31 cellular contexts compared by ENCODE assay signal in the genomic region with DNA sequence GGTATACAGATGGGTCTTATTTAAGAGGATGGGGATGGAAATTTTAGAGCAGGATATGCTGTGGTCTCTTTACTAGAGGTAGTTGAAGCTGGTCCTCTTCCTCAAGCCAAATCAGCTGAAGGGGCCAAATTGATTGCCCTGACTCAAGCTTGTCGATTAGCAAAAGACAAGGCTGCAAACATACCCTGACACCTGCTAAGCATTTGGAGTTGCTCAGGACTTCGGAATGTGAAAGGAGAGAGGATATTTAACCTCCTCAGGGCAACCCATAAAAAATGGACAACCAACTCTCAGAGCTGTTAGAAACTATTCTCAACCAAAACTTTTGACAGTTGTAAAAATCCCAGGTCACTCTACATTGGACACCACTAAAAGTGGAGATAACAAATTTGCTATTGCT. TPM values are rescaled to one million over a fixed set of nuclear protein-coding genes. Genes with fewer than 3 reads are reported as not detected.
"Had no signal": no experiment of that assay in that cellular context is flagged by ENCODE, and none has a peak within 500 bp of the region (broad histone marks: within the 10 kb centered on the region; RNA-seq: fewer than 3 reads in every experiment).

No MANE protein-coding gene starts in this region.

- DNase-seq: activated B cell treated with CpG ODN at 0.5 μM for 24 hours; activated CD4-positive, alpha-beta T cell treated with anti-CD3 and anti-CD28 coated beads for 1 hour; activated CD4-positive, alpha-beta T cell treated with anti-CD3 and anti-CD28 coated beads, Interleukin-2, amount 10 ng/mL, durations not matched to agents 24 days and 14 days; activated CD4-positive, alpha-beta T cell treated with anti-CD3 and anti-CD28 coated beads, Interleukin-2, amount 50 U/mL, for 48 hours; activated CD8-positive, alpha-beta memory T cell treated with anti-CD3 and anti-CD28 coated beads, Interleukin-2, amount 10 ng/mL, durations not matched to agents 7 days and 5 days; activated effector memory CD4-positive, alpha-beta T cell treated with Interleukin-2 at 50 U/mL for 16 hours; activated naive CD4-positive, alpha-beta T cell; activated naive CD8-positive, alpha-beta T cell treated with anti-CD3 and anti-CD28 coated beads, Interleukin-2, amount 50 U/mL, for 24 hours; activated T-cell treated with anti-CD3 and anti-CD28 coated beads, Interleukin-2, amount 50 U/mL, for 24 hours; amniotic stem cell; body of pancreas; KG1; MG63; MV-4-11; NCI-H1092 treated with DMSO at 0.1 percent for 48 hours; NCI-H1417 treated with DMSO at 0.1 percent for 48 hours; NCI-H1694; NCI-H2029 treated with DMSO at 0.1 percent for 48 hours; NCI-H345; NCI-H510A treated with DMSO at 0.1 percent for 48 hours; NCI-H69; NK-92 treated with Interleukin-12 subunit alpha and Interleukin-12 subunit beta, amount 100 ng/mL, for 24 hours; OCI-M1; Peyer's patch; SHP77; SW 1271 had no signal

- H3K27me3 ChIP-seq: ascending aorta, body of pancreas, MG63, Peyer's patch, SJSA1 had no signal

- H3K27ac ChIP-seq: ascending aorta, body of pancreas, Peyer's patch, SJSA1 had no signal

- ATAC-seq: activated CD8-positive, alpha-beta memory T cell treated with anti-CD3 and anti-CD28 coated beads, Interleukin-2, amount 10 ng/mL, durations not matched to agents 7 days and 5 days; activated naive CD4-positive, alpha-beta T cell treated with anti-CD3 and anti-CD28 coated beads, Interleukin-2, amount 50 U/mL, for 72 hours; activated naive CD8-positive, alpha-beta T cell treated with anti-CD3 and anti-CD28 coated beads, Interleukin-2, amount 50 U/mL, for 24 hours; body of pancreas; SK-N-SH treated with all-trans-retinoic acid at 6 μM for 48 hours had no signal

- H3K9me3 ChIP-seq: ascending aorta, body of pancreas, MG63, Peyer's patch, SJSA1 had no signal

- H3K4me1 ChIP-seq: body of pancreas, Peyer's patch had no signal

- H3K36me3 ChIP-seq: ascending aorta, MG63, Peyer's patch, SJSA1 had no signal

- H3K4me3 ChIP-seq: ascending aorta, body of pancreas, MG63, Peyer's patch, SJSA1 had no signal

RNA-seq across cellular contexts. Expression of a gene that starts 15.6 kb away (rescaled TPM):
- total RNA-seq: activated B cell treated with CpG ODN at 0.5 μM for 24 hours; activated T-helper 1 cell treated with anti-CD3 and anti-CD28 coated beads, Interleukin-12 subunit alpha, Interleukin-12 subunit beta, Interleukin-2, Interleukin-4 antibody, amounts not matched to agents 30 ng/mL and 10 ng/mL and 1 ng/mL, durations not matched to agents 14 hours and 24 hours and 36 hours; SJSA1 had no signal
